9 cellular contexts compared by ENCODE assay signal in genomic region chr3:45817788-45818523, GRCh38. TPM values are rescaled to one million over a fixed set of nuclear protein-coding genes. Genes with fewer than 3 reads are reported as not detected.
DNase-seq lines count a peak whose midpoint lies in the region; ATAC-seq and TF ChIP-seq lines count a peak whose summit lies in the region.
"Had no signal": no experiment of that assay in that cellular context is flagged by ENCODE, and none has a peak within 500 bp of the region (broad histone marks: within the 10 kb centered on the region; RNA-seq: fewer than 3 reads in every experiment).

No MANE protein-coding gene starts in this region.

- CTCF ChIA-PET in AG04450 (lab: Charles Lee), result interaction anchor here (1.0 kb wide), 2 partner anchors 58 to 158 kb away, joined by 3 read pairs; no protein-coding TSS in a partner anchor
- CTCF ChIA-PET in HEK293T (lab: Yijun Ruan, JAX), result no interaction called here

- H3K27me3 ChIP-seq in AG04450 (ENCODE audit: control insufficient read depth, insufficient read depth, low read length) (peaks cover 8% of the 10 kb centered on the region), adrenal gland (no peaks in the 10 kb centered on the region)
- H3K27me3 ChIP-seq: SJSA1 had no signal

- no peak for TF ChIP-seq CTCF in AG04450 (IDR thresholded peaks at IDR 0.05; ENCODE audit: low read depth, low read length)
- no peak for TF ChIP-seq CTCF in adrenal gland (IDR thresholded peaks at IDR 0.05)

- H3K36me3 ChIP-seq in adrenal gland (replicated peaks in 1 of 2), result no peaks in the 10 kb centered on the region
- H3K36me3 ChIP-seq: SJSA1 had no signal

- H3K9me3 ChIP-seq in AG04450 (ENCODE audit: control insufficient read depth, insufficient read depth, low read length) (peaks cover 6% of the 10 kb centered on the region), adrenal gland (replicated peaks in 1 of 3) (no peaks in the 10 kb centered on the region)
- H3K9me3 ChIP-seq: SJSA1 had no signal

- ATAC-seq in left colon (peak; percentile 87), GM18511 (IDR thresholded peaks at IDR 0.05; ENCODE audit: unreplicated experiment) (no peak), GM21447 (IDR thresholded peaks at IDR 0.05; ENCODE audit: unreplicated experiment) (no peak)

- H3K27ac ChIP-seq in AG04450 (ENCODE audit: low read depth, low read length) (peak overlapping the region; percentile 91), adrenal gland (peak overlapping the region in 3 of 5 donors; percentile 43 to 60 (median 56))
- H3K27ac ChIP-seq: SJSA1 had no signal

- 29 to 38% (median 31%) methylated on average over 6 of the region's 6 CpGs for WGBS in adrenal gland, 4 donors

- POLR2A ChIA-PET in AG04450 (lab: Yijun Ruan, JAX), result interaction anchor here (0.6 to 1.0 kb wide), 2 partner anchors 80 to 158 kb away, joined by 3 read pairs; no protein-coding TSS in a partner anchor
- POLR2A ChIA-PET in HEK293T (lab: Yijun Ruan, JAX), result no interaction called here

- H3K4me1 ChIP-seq in adrenal gland (replicated peaks in 1 of 2), result peaks cover 14 to 17% of the 10 kb centered on the region in 2 donors

- intact Hi-C loops in adrenal gland (cut with DNase I), result no loop called here
- intact Hi-C loops in left colon (cut with DNase I, micrococcal nuclease), result no loop called here

- H3K4me3 ChIP-seq in AG04450 (ENCODE audit: low read depth, low read length) (no peak overlapping the region), adrenal gland (no peak overlapping the region)
- H3K4me3 ChIP-seq: SJSA1 had no signal

- TF ChIP-seq POLR2A in adrenal gland (IDR thresholded peaks at IDR 0.05), result no peak

- DNase-seq in AG04450 (ENCODE audit: low read depth, low spot score) (peak; percentile 97), LHCN-M2 (ENCODE audit: low read depth) (peak; percentile 97), adrenal gland (peak; percentile 46 to 85 (median 79)), left colon (peak in 1 of 2 donors; percentile 36), HEK293T (ENCODE audit: extremely low spot score) (no peak), T-helper 9 cell (no peak)

TF ChIP-seq in HEK293T, 16 proteins besides CTCF, POLR2A, EP300 and RAD21:
- no peak for TF ChIP-seq FOXK2 (IDR thresholded peaks at IDR 0.05)
- TF ChIP-seq HDGF (IDR thresholded peaks at IDR 0.05; ENCODE audit: borderline replicate concordance), result no peak
- no peak for TF ChIP-seq L3MBTL2 (conservative IDR thresholded peaks at IDR 0.05)

RNA-seq across cellular contexts. Expression of gene SLC6A20, which starts 21.6 kb away (rescaled TPM):
- polyA plus RNA-seq in AG04450 (2011; rRNA removed), result not detected in 2 replicates
- polyA minus RNA-seq in AG04450 (2011; rRNA and poly(A)+ RNA removed), result not detected in 2 replicates
- total RNA-seq in LHCN-M2 (2014; rRNA removed), result not detected in 2 replicates
- polyA plus RNA-seq in LHCN-M2 (2012), result not detected
- under 1 TPM in 3 of 8 donors, not detected in 5; 0.08 to 0.52 (median 0.13) TPM for total RNA-seq in adrenal gland
- polyA plus RNA-seq in adrenal gland, result under 1 TPM in 2 of 3 donors, not detected in 1; 0.07 to 0.30 TPM
- 10 to 100 TPM in 1 of 2 donors, 1 to 10 TPM in 1; 2.4 to 11.8 TPM for total RNA-seq in left colon

RNA-seq across cellular contexts. Expression of gene LZTFL1, which starts 24.0 kb away (rescaled TPM):
- polyA plus RNA-seq in AG04450 (2011; rRNA removed), result 22.8 and 32.4 TPM in 2 replicates
- 9.0 and 11.4 TPM in 2 replicates for polyA minus RNA-seq in AG04450 (2011; rRNA and poly(A)+ RNA removed)
- 9.9 and 10.2 TPM in 2 replicates for total RNA-seq in LHCN-M2 (2014; rRNA removed)
- polyA plus RNA-seq in LHCN-M2 (2012), result 7.0 TPM
- total RNA-seq in adrenal gland, result 10 to 100 TPM; 11.5 to 36.3 (median 20.2) TPM
- polyA plus RNA-seq in adrenal gland, result 10 to 100 TPM in 1 of 3 donors, 1 to 10 TPM in 2; 3.9 to 27.7 (median 4.2) TPM
- 10 to 100 TPM in 1 of 2 donors, 1 to 10 TPM in 1; 9.8 to 11.2 TPM for total RNA-seq in left colon

Comparison
In these comparisons a context has a peak if more than half of its experiments do, and no peak if none do; other contexts are left out.
1. DNase-seq: peak in AG04450 (single experiment), LHCN-M2 (single experiment) and adrenal gland (7 of 7); none in HEK293T (single experiment) and T-helper 9 cell (single experiment).